In genomic region chr1:181134543-181135461, GRCh38 we compare ENCODE assay signal across 8 cellular contexts. TPM values are rescaled to one million over a fixed set of nuclear protein-coding genes. Genes with fewer than 3 reads are reported as not detected.
DNase-seq lines count a peak whose midpoint lies in the region; ATAC-seq and TF ChIP-seq lines count a peak whose summit lies in the region.

No MANE protein-coding gene starts in this region.

- DNase-seq in D341Med (ENCODE audit: low spot score) (peak; percentile 78), RWPE1 (ENCODE audit: low spot score) (peak; percentile 93), mesothelial cell of epicardium (ENCODE audit: low spot score in 2 of 2, unreplicated experiment in 2 of 2) (no peak), aorta (peak; percentile 81), iPS-NIHi7 (ENCODE audit: extremely low spot score) (no peak)
- no peak for DNase-seq in central memory CD8-positive, alpha-beta T cell (ENCODE audit: low spot score in 2 of 2)

- peaks cover 50% of the 10 kb centered on the region for H3K4me1 Mint-ChIP-seq in central memory CD8-positive, alpha-beta T cell
- peaks cover 19% of the 10 kb centered on the region for H3K4me1 Mint-ChIP-seq in mesothelial cell of epicardium

- ATAC-seq in HG03457 (IDR thresholded peaks at IDR 0.05; ENCODE audit: unreplicated experiment), result peak; percentile 35
- no peak for ATAC-seq in central memory CD8-positive, alpha-beta T cell (replicated peaks; ENCODE audit: extremely low read depth, poor library complexity, severe bottlenecking)
- peak; percentile 26 for ATAC-seq in aorta (ENCODE audit: low FRiP score)

- TF ChIP-seq CTCF in RWPE1 (conservative IDR thresholded peaks at IDR 0.05; ENCODE audit: low read depth) (no peak), mesothelial cell of epicardium (IDR thresholded peaks at IDR 0.05; ENCODE audit: unreplicated experiment) (no peak)

- H3K36me3 ChIP-seq in aorta (ENCODE audit: control insufficient read depth in 1 of 2, insufficient read depth in 2 of 2, low read length in 1 of 2), result no peaks in the 10 kb centered on the region

- H3K9me3 Mint-ChIP-seq in central memory CD8-positive, alpha-beta T cell, result no peaks in the 10 kb centered on the region
- no peaks in the 10 kb centered on the region for H3K9me3 Mint-ChIP-seq in mesothelial cell of epicardium

- H3K27ac ChIP-seq in RWPE1 (peak overlapping the region; percentile 86), aorta (ENCODE audit: low read depth in 1 of 2, low read length in 2 of 2) (peak overlapping the region in 1 of 2 donors; percentile 11)

- H3K4me1 ChIP-seq in aorta (ENCODE audit: control insufficient read depth in 1 of 2, insufficient read depth in 2 of 2, low read length in 2 of 2), result no peaks in the 10 kb centered on the region

- H3K36me3 Mint-ChIP-seq in central memory CD8-positive, alpha-beta T cell (ENCODE audit: insufficient read depth), result peaks cover 2% of the 10 kb centered on the region
- no peaks in the 10 kb centered on the region for H3K36me3 Mint-ChIP-seq in mesothelial cell of epicardium

- no peaks in the 10 kb centered on the region for H3K9me3 ChIP-seq in aorta (ENCODE audit: control insufficient read depth, low read length)

- 58 to 62% methylated on average over 16 to 17 of the region's 17 CpGs for WGBS in aorta, 2 donors

- no peak overlapping the region for H3K4me3 ChIP-seq in aorta (ENCODE audit: low read length in 2 of 2)

- H3K4me3 Mint-ChIP-seq in central memory CD8-positive, alpha-beta T cell, result peak overlapping the region; percentile 31
- no peak overlapping the region for H3K4me3 Mint-ChIP-seq in mesothelial cell of epicardium

- H3K27me3 ChIP-seq in aorta (ENCODE audit: control insufficient read depth in 1 of 2, insufficient read depth in 2 of 2, low read length in 1 of 2), result no peaks in the 10 kb centered on the region

- POLR2A ChIA-PET in RWPE1 (lab: Yijun Ruan, JAX; ENCODE audit: low non-redundant PET), result interaction anchor here (1.1 kb wide), 1 partner anchor 17 kb away, joined by 3 read pairs; no protein-coding TSS in a partner anchor

- no peak overlapping the region for H3K27ac Mint-ChIP-seq in central memory CD8-positive, alpha-beta T cell (ENCODE audit: low read depth)
- H3K27ac Mint-ChIP-seq in mesothelial cell of epicardium, result peak overlapping the region; percentile 86

- CTCF ChIA-PET in RWPE1 (lab: Yijun Ruan, JAX), result interaction anchor here (0.6 to 1.4 kb wide), 5 partner anchors 20 to 285 kb away, joined by 3 to 6 read pairs (median 3); no protein-coding TSS in a partner anchor

- H3K27me3 Mint-ChIP-seq in central memory CD8-positive, alpha-beta T cell, result no peaks in the 10 kb centered on the region
- H3K27me3 Mint-ChIP-seq in mesothelial cell of epicardium (ENCODE audit: low read depth), result no peaks in the 10 kb centered on the region

- peak; percentile 57 for TF ChIP-seq POLR2A in GM19099 (IDR thresholded peaks at IDR 0.05; ENCODE audit: extremely low read depth, insufficient read length, low read depth)

- intact Hi-C loops in aorta (cut with DNase I), result no loop called here

RNA-seq across cellular contexts. Expression of gene IER5, which starts 46.3 kb away (rescaled TPM):
- 12.9 to 14.1 TPM (median 13.4 TPM) in 3 replicates for total RNA-seq in mesothelial cell of epicardium
- 10 to 100 TPM; 11.4 to 42.2 TPM for total RNA-seq in aorta
- 10 to 100 TPM in 1 of 2 donors, 1 to 10 TPM in 1; 7.4 to 11.5 TPM for polyA plus RNA-seq in aorta

Comparison
In these comparisons a context has a peak if more than half of its experiments do, and no peak if none do; other contexts are left out.
1. DNase-seq: peak in D341Med (single experiment), RWPE1 (single experiment) and aorta (2 of 2); none in central memory CD8-positive, alpha-beta T cell (0 of 2), mesothelial cell of epicardium (0 of 2) and iPS-NIHi7 (single experiment).